8 cellular contexts compared by ENCODE assay signal in genomic region chr1:115275216-115275615, GRCh38.
DNase-seq lines count a peak whose midpoint lies in the region; ATAC-seq lines count a peak whose summit lies in the region.

No MANE protein-coding gene starts in this region.

- peak in 2 of 3 experiments; percentile 22 to 58 for DNase-seq in NCI-H1417 (lab: John Stamatoyannopoulos, UW)
- DNase-seq in NCI-H1417 treated with DMSO at 0.1 percent for 48 hours (lab: John Stamatoyannopoulos, UW) = no peak
- peak; percentile 69 for DNase-seq in Karpas-422
- DNase-seq in amniotic epithelial cell (ENCODE audit: low read depth) = peak; percentile 33
- DNase-seq in myocyte (ENCODE audit: low read depth) = peak; percentile 31
- no peak for DNase-seq in head of caudate nucleus
- DNase-seq in AG08396 (ENCODE audit: low spot score) = no peak

- no peaks in the 10 kb centered on the region for H3K27me3 ChIP-seq in Karpas-422 (ENCODE audit: low read length)

- no peaks in the 10 kb centered on the region for H3K79me2 ChIP-seq in Karpas-422 (ENCODE audit: low read length)

- H3K4me2 ChIP-seq in Karpas-422 (ENCODE audit: low read depth, low read length, poor library complexity, severe bottlenecking) = no peak overlapping the region

- H2AFZ ChIP-seq in Karpas-422 (ENCODE audit: low read length) = no peak overlapping the region

- no peaks in the 10 kb centered on the region for H4K20me1 ChIP-seq in Karpas-422 (ENCODE audit: insufficient read depth, low read depth, low read length)

- no peaks in the 10 kb centered on the region for H3K4me1 ChIP-seq in Karpas-422 (ENCODE audit: low read length)

- no peaks in the 10 kb centered on the region for H3K36me3 ChIP-seq in Karpas-422 (ENCODE audit: insufficient read depth, low read length)

- H3K4me3 ChIP-seq in Karpas-422 (ENCODE audit: low read length) = no peak overlapping the region

- intact Hi-C loops in head of caudate nucleus (cut with DNase I) = no loop called here

- no peak for ATAC-seq in HG03039 (IDR thresholded peaks at IDR 0.05; ENCODE audit: unreplicated experiment)

- no peaks in the 10 kb centered on the region for H3K9me2 ChIP-seq in Karpas-422 (replicated peaks; ENCODE audit: insufficient read depth, low read length)

- H3K9ac ChIP-seq in Karpas-422 (ENCODE audit: low read length) = no peak overlapping the region

- H3K27ac ChIP-seq in Karpas-422 (ENCODE audit: low read length) = no peak overlapping the region

- no peaks in the 10 kb centered on the region for H3K9me3 ChIP-seq in Karpas-422 (ENCODE audit: low read length)

Comparison
In these comparisons a context has a peak if more than half of its experiments do, and no peak if none do; other contexts are left out.
1. DNase-seq: peak in NCI-H1417 (2 of 3), Karpas-422 (single experiment), amniotic epithelial cell (single experiment) and myocyte (single experiment); none in NCI-H1417 treated with DMSO at 0.1 percent for 48 hours (single experiment), head of caudate nucleus (0 of 42) and AG08396 (single experiment).